8 cellular contexts compared by ENCODE assay signal in the genomic region with DNA sequence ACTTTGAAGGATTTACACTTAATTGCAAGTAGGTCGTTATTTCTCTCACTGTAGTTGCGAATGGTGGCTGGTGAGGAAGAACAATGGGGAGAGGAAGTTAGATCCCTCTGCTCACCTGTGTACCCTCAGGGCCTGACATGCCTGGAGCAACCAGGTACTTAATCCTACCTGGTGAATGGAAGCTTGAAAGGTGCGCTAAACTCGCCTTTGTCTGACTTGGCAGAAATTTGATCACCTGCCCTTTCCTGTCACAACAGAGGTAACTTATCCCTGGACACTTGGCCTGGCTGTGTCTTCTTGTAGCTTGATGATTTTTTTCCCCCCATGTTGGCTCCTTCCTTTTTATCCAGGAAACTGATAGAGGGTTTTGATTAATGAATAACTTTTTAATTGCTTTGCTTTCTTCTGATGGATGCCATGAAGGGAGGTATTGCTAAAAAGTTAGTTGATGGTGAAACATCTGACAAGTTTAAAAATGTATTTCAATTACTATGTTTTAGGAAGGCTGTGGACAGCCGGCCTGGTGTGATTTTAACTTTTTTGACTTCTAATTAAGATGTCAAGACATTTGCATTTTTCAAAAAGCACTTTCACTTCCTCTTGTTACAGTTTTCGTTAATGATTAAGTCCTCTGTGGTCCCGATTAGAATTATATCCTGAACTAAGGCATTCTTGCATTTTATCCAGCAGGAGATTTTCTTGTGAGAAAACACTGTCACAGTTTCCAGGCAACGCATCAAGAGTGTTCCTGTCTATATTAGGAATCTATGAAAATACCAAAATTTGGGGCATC. TPM values are rescaled to one million over a fixed set of nuclear protein-coding genes. Genes with fewer than 3 reads are reported as not detected.
DNase-seq lines count a peak whose midpoint lies in the region; ATAC-seq, FAIRE-seq and TF ChIP-seq lines count a peak whose summit lies in the region.

No MANE protein-coding gene starts in this region.

- H3K9me3 ChIP-seq in SU-DHL-6 (ENCODE audit: insufficient read depth, low read length), result no peaks in the 10 kb centered on the region
- H3K9me3 ChIP-seq in thyroid gland, result no peaks in the 10 kb centered on the region

- H4K20me1 ChIP-seq in SU-DHL-6 (ENCODE audit: low read depth, low read length), result no peaks in the 10 kb centered on the region

- ATAC-seq in HG03108 (IDR thresholded peaks at IDR 0.05; ENCODE audit: unreplicated experiment), result peak; percentile 79

- intact Hi-C loops in thyroid gland (cut with DNase I), result no loop called here

- no peaks in the 10 kb centered on the region for H3K9me2 ChIP-seq in SU-DHL-6 (replicated peaks; ENCODE audit: insufficient read depth, low read length)

- H3F3A ChIP-seq in SU-DHL-6 (ENCODE audit: insufficient read depth), result no peaks in the 10 kb centered on the region

- 58 to 59% methylated on average over 8 of the region's 8 CpGs for WGBS in thyroid gland, 2 donors

- H2AFZ ChIP-seq in SU-DHL-6 (ENCODE audit: low read depth, low read length, severe bottlenecking), result no peak overlapping the region

- H3K4me1 ChIP-seq in thyroid gland, result peaks cover 6 to 16% of the 10 kb centered on the region in 2 donors

- H3K27ac ChIP-seq in SU-DHL-6 (ENCODE audit: low read depth, low read length) (no peak overlapping the region), thyroid gland (peak overlapping the region; percentile 2 to 73 (median 48))

- peak overlapping the region; percentile 31 for H3K4me2 ChIP-seq in SU-DHL-6 (ENCODE audit: low read depth, low read length, poor library complexity, severe bottlenecking)

- DNase-seq in NCI-H187 (lab: John Stamatoyannopoulos, UW) (peak; percentile 1 to 14), NCI-H187 treated with DMSO at 0.1 percent for 48 hours (lab: John Stamatoyannopoulos, UW) (no peak), thyroid gland (peak; percentile 63 to 66), D721Med (ENCODE audit: insufficient read length, low spot score) (no peak), NCI-H2227 (lab: John Stamatoyannopoulos, UW; ENCODE audit: unreplicated experiment) (no peak), GM13976 (ENCODE audit: low spot score) (no peak)

- H3K4me3 ChIP-seq in SU-DHL-6 (ENCODE audit: insufficient read depth, low read length, poor library complexity, severe bottlenecking), result no peak overlapping the region
- no peak overlapping the region for H3K4me3 ChIP-seq in thyroid gland (replicated peaks in 1 of 3)

- TF ChIP-seq CTCF in SU-DHL-6 (IDR thresholded peaks at IDR 0.05; ENCODE audit: insufficient read depth, low read length, poor library complexity, severe bottlenecking) (no peak), thyroid gland (IDR thresholded peaks at IDR 0.05) (no peak), D721Med (IDR thresholded peaks at IDR 0.05; ENCODE audit: insufficient read depth, missing control alignments) (no peak), GM13976 (IDR thresholded peaks at IDR 0.05; ENCODE audit: borderline replicate concordance, control extremely low read depth, extremely low read depth, insufficient read depth, missing control alignments) (no peak)

- no peaks in the 10 kb centered on the region for H3K79me2 ChIP-seq in SU-DHL-6 (ENCODE audit: insufficient read depth, low read length)

- TF ChIP-seq POLR2A in thyroid gland (IDR thresholded peaks at IDR 0.05), result no peak

- no peak overlapping the region for H3K9ac ChIP-seq in SU-DHL-6 (ENCODE audit: low read length)

- in situ Hi-C loops in GM13976 (cut with MboI; ENCODE audit: low sequenced_read_pairs, unreplicated experiment), result no loop called here

- H3K36me3 ChIP-seq in SU-DHL-6 (ENCODE audit: low read length) (no peaks in the 10 kb centered on the region), thyroid gland (no peaks in the 10 kb centered on the region)

- H3K27me3 ChIP-seq in SU-DHL-6 (ENCODE audit: low read length), result no peaks in the 10 kb centered on the region
- H3K27me3 ChIP-seq in thyroid gland, result no peaks in the 10 kb centered on the region

- no peak for FAIRE-seq in D721Med (lab: Jason Lieb, UNC)

RNA-seq across cellular contexts. Expression of a gene that starts 9.2 kb away (rescaled TPM):
- 10 to 100 TPM; 33.7 to 53.7 (median 46.6) TPM for total RNA-seq in thyroid gland

Comparison
In these comparisons a context has a peak if more than half of its experiments do, and no peak if none do; other contexts are left out.
1. DNase-seq: peak in NCI-H187 (2 of 2) and thyroid gland (2 of 2); none in NCI-H187 treated with DMSO at 0.1 percent for 48 hours (single experiment), D721Med (single experiment), NCI-H2227 (single experiment) and GM13976 (single experiment).